ENCODE assay signal across 12 cellular contexts in genomic region chr2:42796427-42797248, GRCh38. TPM values are rescaled to one million over a fixed set of nuclear protein-coding genes. Genes with fewer than 3 reads are reported as not detected.
DNase-seq lines count a peak whose midpoint lies in the region; ATAC-seq and TF ChIP-seq lines count a peak whose summit lies in the region.
"Had no signal": no experiment of that assay in that cellular context is flagged by ENCODE, and none has a peak within 500 bp of the region (broad histone marks: within the 10 kb centered on the region; RNA-seq: fewer than 3 reads in every experiment).

No MANE protein-coding gene starts in this region.

- WGBS in stomach, 5 donors, result 46 to 62% (median 52%) methylated on average over 7 of the region's 7 CpGs

- H3K27ac ChIP-seq in stomach, result peak overlapping the region in 3 of 5 donors; percentile 21 to 60 (median 33)

- peak; percentile 45 for ATAC-seq in activated naive CD8-positive, alpha-beta T cell treated with anti-CD3 and anti-CD28 coated beads, Interleukin-2, amount 50 U/mL, for 24 hours
- ATAC-seq in HG02759 (IDR thresholded peaks at IDR 0.05; ENCODE audit: unreplicated experiment), result peak; percentile 29
- ATAC-seq: right cardiac atrium had no signal

- no peaks in the 10 kb centered on the region for H3K36me3 Mint-ChIP-seq in activated naive CD8-positive, alpha-beta T cell treated with anti-CD3 and anti-CD28 coated beads, Interleukin-2, amount 50 U/mL, for 24 hours (ENCODE audit: low read depth)
- H3K36me3 Mint-ChIP-seq in activated naive CD8-positive, alpha-beta T cell treated with anti-CD3 and anti-CD28 coated beads for 36 hours, result no peaks in the 10 kb centered on the region
- H3K36me3 Mint-ChIP-seq in activated T-helper 1 cell treated with anti-CD3 and anti-CD28 coated beads, Interleukin-12 subunit alpha, Interleukin-12 subunit beta, Interleukin-2, Interleukin-4 antibody, amounts not matched to agents 30 ng/mL and 10 ng/mL and 1 ng/mL, durations not matched to agents 14 hours and 24 hours and 36 hours (ENCODE audit: low read depth), result peaks cover 5% of the 10 kb centered on the region

- H3K27ac Mint-ChIP-seq in activated naive CD8-positive, alpha-beta T cell treated with anti-CD3 and anti-CD28 coated beads, Interleukin-2, amount 50 U/mL, for 24 hours, result peak overlapping the region; percentile 57
- no peak overlapping the region for H3K27ac Mint-ChIP-seq in activated naive CD8-positive, alpha-beta T cell treated with anti-CD3 and anti-CD28 coated beads for 36 hours
- H3K27ac Mint-ChIP-seq in activated T-helper 1 cell treated with anti-CD3 and anti-CD28 coated beads, Interleukin-12 subunit alpha, Interleukin-12 subunit beta, Interleukin-2, Interleukin-4 antibody, amounts not matched to agents 30 ng/mL and 10 ng/mL and 1 ng/mL, durations not matched to agents 14 hours and 24 hours and 36 hours, result peak overlapping the region; percentile 57

- H3K4me3 ChIP-seq in stomach, result no peak overlapping the region

- peaks cover 16% of the 10 kb centered on the region for H3K27me3 Mint-ChIP-seq in activated naive CD8-positive, alpha-beta T cell treated with anti-CD3 and anti-CD28 coated beads, Interleukin-2, amount 50 U/mL, for 24 hours
- H3K27me3 Mint-ChIP-seq in activated naive CD8-positive, alpha-beta T cell treated with anti-CD3 and anti-CD28 coated beads for 36 hours, result peaks cover 13% of the 10 kb centered on the region
- H3K27me3 Mint-ChIP-seq in activated T-helper 1 cell treated with anti-CD3 and anti-CD28 coated beads, Interleukin-12 subunit alpha, Interleukin-12 subunit beta, Interleukin-2, Interleukin-4 antibody, amounts not matched to agents 30 ng/mL and 10 ng/mL and 1 ng/mL, durations not matched to agents 14 hours and 24 hours and 36 hours (ENCODE audit: insufficient read depth), result peaks cover 27% of the 10 kb centered on the region

- no peak overlapping the region for H3K4me3 Mint-ChIP-seq in activated naive CD8-positive, alpha-beta T cell treated with anti-CD3 and anti-CD28 coated beads, Interleukin-2, amount 50 U/mL, for 24 hours
- H3K4me3 Mint-ChIP-seq in activated naive CD8-positive, alpha-beta T cell treated with anti-CD3 and anti-CD28 coated beads for 36 hours, result no peak overlapping the region
- H3K4me3 Mint-ChIP-seq in activated T-helper 1 cell treated with anti-CD3 and anti-CD28 coated beads, Interleukin-12 subunit alpha, Interleukin-12 subunit beta, Interleukin-2, Interleukin-4 antibody, amounts not matched to agents 30 ng/mL and 10 ng/mL and 1 ng/mL, durations not matched to agents 14 hours and 24 hours and 36 hours, result no peak overlapping the region

- no peak for DNase-seq in activated naive CD8-positive, alpha-beta T cell treated with anti-CD3 and anti-CD28 coated beads, Interleukin-2, amount 50 U/mL, for 24 hours
- DNase-seq in activated naive CD8-positive, alpha-beta T cell treated with anti-CD3 and anti-CD28 coated beads for 36 hours, result no peak
- no peak for DNase-seq in activated T-helper 1 cell treated with anti-CD3 and anti-CD28 coated beads, Interleukin-12 subunit alpha, Interleukin-12 subunit beta, Interleukin-2, Interleukin-4 antibody, amounts not matched to agents 30 ng/mL and 10 ng/mL and 1 ng/mL, durations not matched to agents 14 hours and 24 hours and 36 hours (ENCODE audit: low spot score)
- no peak for DNase-seq in stomach
- no peak for DNase-seq in NAMALWA (ENCODE audit: low spot score)
- DNase-seq in HCEC 1CT, result no peak
- no peak for DNase-seq in ureter (ENCODE audit: low spot score)
- DNase-seq: activated CD4-positive, CD25-positive, alpha-beta regulatory T cell; amniotic stem cell; right cardiac atrium had no signal

- intact Hi-C loops in activated T-helper 1 cell treated with anti-CD3 and anti-CD28 coated beads, Interleukin-12 subunit alpha, Interleukin-12 subunit beta, Interleukin-2, Interleukin-4 antibody, amounts not matched to agents 30 ng/mL and 10 ng/mL and 1 ng/mL, durations not matched to agents 14 hours and 24 hours and 36 hours (cut with micrococcal nuclease), result loop anchor here (1.0 kb wide), 1 partner anchor 14 kb away; no protein-coding TSS in a partner anchor
- intact Hi-C loops in stomach (cut with DNase I; ENCODE audit: low total_unique reads), result no loop called here

- peaks cover 0 to 14% (median 13%) of the 10 kb centered on the region in 3 donors for H3K27me3 ChIP-seq in stomach

- TF ChIP-seq CTCF in stomach (IDR thresholded peaks at IDR 0.05), result no peak

- no peaks in the 10 kb centered on the region for H3K36me3 ChIP-seq in stomach

- peaks cover 10 to 51% (median 35%) of the 10 kb centered on the region in 4 donors for H3K4me1 ChIP-seq in stomach

- no peaks in the 10 kb centered on the region for H3K9me3 ChIP-seq in stomach

- H3K9me3 Mint-ChIP-seq in activated naive CD8-positive, alpha-beta T cell treated with anti-CD3 and anti-CD28 coated beads, Interleukin-2, amount 50 U/mL, for 24 hours, result no peaks in the 10 kb centered on the region
- no peaks in the 10 kb centered on the region for H3K9me3 Mint-ChIP-seq in activated naive CD8-positive, alpha-beta T cell treated with anti-CD3 and anti-CD28 coated beads for 36 hours
- no peaks in the 10 kb centered on the region for H3K9me3 Mint-ChIP-seq in activated T-helper 1 cell treated with anti-CD3 and anti-CD28 coated beads, Interleukin-12 subunit alpha, Interleukin-12 subunit beta, Interleukin-2, Interleukin-4 antibody, amounts not matched to agents 30 ng/mL and 10 ng/mL and 1 ng/mL, durations not matched to agents 14 hours and 24 hours and 36 hours

- no peak for TF ChIP-seq EP300 in stomach (IDR thresholded peaks at IDR 0.05)

- no peak for TF ChIP-seq POLR2A in stomach (IDR thresholded peaks at IDR 0.05)

- H3K4me1 Mint-ChIP-seq in activated naive CD8-positive, alpha-beta T cell treated with anti-CD3 and anti-CD28 coated beads, Interleukin-2, amount 50 U/mL, for 24 hours, result peaks cover 42% of the 10 kb centered on the region
- H3K4me1 Mint-ChIP-seq in activated naive CD8-positive, alpha-beta T cell treated with anti-CD3 and anti-CD28 coated beads for 36 hours, result peaks cover 44% of the 10 kb centered on the region
- peaks cover 26% of the 10 kb centered on the region for H3K4me1 Mint-ChIP-seq in activated T-helper 1 cell treated with anti-CD3 and anti-CD28 coated beads, Interleukin-12 subunit alpha, Interleukin-12 subunit beta, Interleukin-2, Interleukin-4 antibody, amounts not matched to agents 30 ng/mL and 10 ng/mL and 1 ng/mL, durations not matched to agents 14 hours and 24 hours and 36 hours (ENCODE audit: low read depth)

RNA-seq across cellular contexts. Expression of gene HAAO, which starts 4.3 kb away (rescaled TPM):
- 1 to 10 TPM in 1 of 2 experiments, under 1 TPM in 1; 0.33 to 1.1 TPM for total RNA-seq in activated naive CD8-positive, alpha-beta T cell treated with anti-CD3 and anti-CD28 coated beads for 36 hours
- 0.37 and 0.86 TPM in 2 replicates for total RNA-seq in activated T-helper 1 cell treated with anti-CD3 and anti-CD28 coated beads, Interleukin-12 subunit alpha, Interleukin-12 subunit beta, Interleukin-2, Interleukin-4 antibody, amounts not matched to agents 30 ng/mL and 10 ng/mL and 1 ng/mL, durations not matched to agents 14 hours and 24 hours and 36 hours
- 10 to 100 TPM in 1 of 5 donors, 1 to 10 TPM in 1, under 1 TPM in 1, not detected in 2; 0.89 to 18.5 (median 6.8) TPM for total RNA-seq in stomach
- polyA plus RNA-seq in stomach, result 10 to 100 TPM in 2 of 3 donors, 1 to 10 TPM in 1; 4.0 to 23.5 (median 22.8) TPM
- total RNA-seq in ureter, result 14.1 TPM
- total RNA-seq: lung microvascular endothelial cell had no signal

RNA-seq across cellular contexts. Expression of gene OXER1, which starts 32.7 kb away (rescaled TPM):
- total RNA-seq in activated naive CD8-positive, alpha-beta T cell treated with anti-CD3 and anti-CD28 coated beads for 36 hours, result under 1 TPM in 1 of 2 experiments, not detected in 1; 0.16 TPM
- 0.12 and 0.21 TPM in 2 replicates for total RNA-seq in activated T-helper 1 cell treated with anti-CD3 and anti-CD28 coated beads, Interleukin-12 subunit alpha, Interleukin-12 subunit beta, Interleukin-2, Interleukin-4 antibody, amounts not matched to agents 30 ng/mL and 10 ng/mL and 1 ng/mL, durations not matched to agents 14 hours and 24 hours and 36 hours
- 1 to 10 TPM in 3 of 5 donors, not detected in 2; 1.2 to 7.8 (median 1.3) TPM for total RNA-seq in stomach
- polyA plus RNA-seq in stomach, result 1 to 10 TPM in 2 of 3 donors, under 1 TPM in 1; 0.46 to 2.0 (median 1.8) TPM
- 3.1 TPM for total RNA-seq in ureter
- total RNA-seq: lung microvascular endothelial cell had no signal
